20 cellular contexts compared by ENCODE assay signal in genomic region chr10:43252166-43252784, GRCh38. TPM values are rescaled to one million over a fixed set of nuclear protein-coding genes. Genes with fewer than 3 reads are reported as not detected.
DNase-seq lines count a peak whose midpoint lies in the region; ATAC-seq and TF ChIP-seq lines count a peak whose summit lies in the region.
"Had no signal": no experiment of that assay in that cellular context is flagged by ENCODE, and none has a peak within 500 bp of the region (broad histone marks: within the 10 kb centered on the region; RNA-seq: fewer than 3 reads in every experiment).

No MANE protein-coding gene starts in this region.

- H3K27ac Mint-ChIP-seq in activated CD4-positive, alpha-beta T cell treated with anti-CD3 and anti-CD28 coated beads, Interleukin-2, amount 10 ng/mL, durations not matched to agents 7 days and 5 days = no peak overlapping the region
- peak overlapping the region; percentile 91 for H3K27ac Mint-ChIP-seq in central memory CD8-positive, alpha-beta T cell (ENCODE audit: low read depth)
- H3K27ac Mint-ChIP-seq: nephron; stimulated activated memory B cell treated with anti-CD40 and anti-IgM and Interleukin-4, amounts not matched to agents 10 μg/mL and 1 μg/mL and 100 μg/mL, for 72 hours had no signal

- peak; percentile 2 for DNase-seq in activated CD4-positive, alpha-beta T cell treated with anti-CD3 and anti-CD28 coated beads, Interleukin-2, amount 10 ng/mL, durations not matched to agents 7 days and 5 days
- no peak for DNase-seq in activated CD4-positive, alpha-beta T cell treated with anti-CD3 and anti-CD28 coated beads for 48 hours
- DNase-seq in 8988T = peak; percentile 14
- peak in 1 of 2 donors; percentile 8 for DNase-seq in central memory CD8-positive, alpha-beta T cell (ENCODE audit: low spot score in 2 of 2)
- peak in 3 of 5 donors; percentile 1 to 15 (median 2) for DNase-seq in ovary
- no peak for DNase-seq in GM10248 (ENCODE audit: extremely low spot score)
- DNase-seq: activated gamma-delta T cell, erythroblast, NCI-H1105, NCI-H524 treated with DMSO at 0.1 percent for 48 hours, transverse colon had no signal

- CTCF ChIA-PET in activated CD4-positive, alpha-beta T cell treated with anti-CD3 and anti-CD28 coated beads, Interleukin-2, amount 10 ng/mL, durations not matched to agents 7 days and 5 days (lab: Charles Lee) = interaction anchor here (0.6 kb wide), 1 partner anchor 35 kb away, joined by 3 read pairs; no protein-coding TSS in a partner anchor
- CTCF ChIA-PET in GM10248 (lab: Yijun Ruan, JAX) = no interaction called here

- H3K36me3 Mint-ChIP-seq in activated CD4-positive, alpha-beta T cell treated with anti-CD3 and anti-CD28 coated beads, Interleukin-2, amount 10 ng/mL, durations not matched to agents 7 days and 5 days (ENCODE audit: low read depth) = no peaks in the 10 kb centered on the region
- no peaks in the 10 kb centered on the region for H3K36me3 Mint-ChIP-seq in central memory CD8-positive, alpha-beta T cell (ENCODE audit: insufficient read depth)
- H3K36me3 Mint-ChIP-seq: stimulated activated memory B cell treated with anti-CD40 and anti-IgM and Interleukin-4, amounts not matched to agents 10 μg/mL and 1 μg/mL and 100 μg/mL, for 72 hours had no signal

- ATAC-seq in central memory CD8-positive, alpha-beta T cell (replicated peaks; ENCODE audit: extremely low read depth, poor library complexity, severe bottlenecking) = no peak
- ATAC-seq in GM21619 (IDR thresholded peaks at IDR 0.05; ENCODE audit: unreplicated experiment) (no peak), GM19455 (IDR thresholded peaks at IDR 0.05; ENCODE audit: unreplicated experiment) (no peak)
- ATAC-seq: gastrocnemius medialis; stimulated activated memory B cell treated with anti-CD40 and anti-IgM and Interleukin-4, amounts not matched to agents 10 μg/mL and 1 μg/mL and 100 μg/mL, for 72 hours had no signal

- H3K9me3 ChIP-seq in ovary = no peaks in the 10 kb centered on the region
- H3K9me3 ChIP-seq: adrenal gland, gastrocnemius medialis, HAP-1, transverse colon had no signal

- TF ChIP-seq CTCF in ovary (IDR thresholded peaks at IDR 0.05) (no peak), GM10248 (IDR thresholded peaks at IDR 0.05; ENCODE audit: control extremely low read depth, extremely low read depth, low read depth, missing control alignments) (no peak)

- H3K27me3 ChIP-seq in ovary = no peaks in the 10 kb centered on the region
- H3K27me3 ChIP-seq: adrenal gland; BLaER1 treated with 17β-estradiol and CSF1 and Interleukin-3, amounts not matched to agents 10 nM and 100 nM; breast epithelium; gastrocnemius medialis; transverse colon had no signal

- no peak for TF ChIP-seq POLR2A in ovary (IDR thresholded peaks at IDR 0.05)

- no peak overlapping the region for H3K27ac ChIP-seq in ovary
- H3K27ac ChIP-seq: adrenal gland, breast epithelium, gastrocnemius medialis, transverse colon had no signal

- intact Hi-C loops in ovary (cut with DNase I) = no loop called here

- peaks cover 2% of the 10 kb centered on the region for H3K27me3 Mint-ChIP-seq in activated CD4-positive, alpha-beta T cell treated with anti-CD3 and anti-CD28 coated beads, Interleukin-2, amount 10 ng/mL, durations not matched to agents 7 days and 5 days
- H3K27me3 Mint-ChIP-seq in central memory CD8-positive, alpha-beta T cell = no peaks in the 10 kb centered on the region

- POLR2A ChIA-PET in activated CD4-positive, alpha-beta T cell treated with anti-CD3 and anti-CD28 coated beads, Interleukin-2, amount 10 ng/mL, durations not matched to agents 7 days and 5 days (lab: Charles Lee) = no interaction called here
- POLR2A ChIA-PET in GM10248 (lab: Yijun Ruan, JAX) = no interaction called here

- whole genome bisulfite sequencing in ovary, 3 donors = 69 to 81% (median 75%) methylated on average over 8 to 9 of the region's 9 CpGs

- no peaks in the 10 kb centered on the region for H3K36me3 ChIP-seq in ovary
- H3K36me3 ChIP-seq: adrenal gland; BLaER1 treated with 17β-estradiol and CSF1 and Interleukin-3, amounts not matched to agents 10 nM and 100 nM; breast epithelium; gastrocnemius medialis; HAP-1; transverse colon had no signal

- H3K4me3 ChIP-seq in ovary = no peak overlapping the region
- H3K4me3 ChIP-seq: adrenal gland; BLaER1 treated with 17β-estradiol and CSF1 and Interleukin-3, amounts not matched to agents 10 nM and 100 nM; breast epithelium; gastrocnemius medialis; HAP-1; transverse colon had no signal

- H3K9me3 Mint-ChIP-seq in activated CD4-positive, alpha-beta T cell treated with anti-CD3 and anti-CD28 coated beads, Interleukin-2, amount 10 ng/mL, durations not matched to agents 7 days and 5 days = no peaks in the 10 kb centered on the region
- H3K9me3 Mint-ChIP-seq in central memory CD8-positive, alpha-beta T cell = no peaks in the 10 kb centered on the region
- H3K9me3 Mint-ChIP-seq: stimulated activated memory B cell treated with anti-CD40 and anti-IgM and Interleukin-4, amounts not matched to agents 10 μg/mL and 1 μg/mL and 100 μg/mL, for 72 hours had no signal

- H3K4me3 Mint-ChIP-seq in activated CD4-positive, alpha-beta T cell treated with anti-CD3 and anti-CD28 coated beads, Interleukin-2, amount 10 ng/mL, durations not matched to agents 7 days and 5 days = no peak overlapping the region
- no peak overlapping the region for H3K4me3 Mint-ChIP-seq in central memory CD8-positive, alpha-beta T cell
- H3K4me3 Mint-ChIP-seq: nephron; stimulated activated memory B cell treated with anti-CD40 and anti-IgM and Interleukin-4, amounts not matched to agents 10 μg/mL and 1 μg/mL and 100 μg/mL, for 72 hours had no signal

- H3K4me1 Mint-ChIP-seq in activated CD4-positive, alpha-beta T cell treated with anti-CD3 and anti-CD28 coated beads, Interleukin-2, amount 10 ng/mL, durations not matched to agents 7 days and 5 days = peaks cover 8% of the 10 kb centered on the region
- H3K4me1 Mint-ChIP-seq in central memory CD8-positive, alpha-beta T cell = peaks cover 61% of the 10 kb centered on the region
- H3K4me1 Mint-ChIP-seq: nephron had no signal

- no peak for TF ChIP-seq EP300 in ovary (IDR thresholded peaks at IDR 0.05)

- no peaks in the 10 kb centered on the region for H3K4me1 ChIP-seq in ovary (ENCODE audit: insufficient read depth)
- H3K4me1 ChIP-seq: breast epithelium, gastrocnemius medialis, HAP-1, transverse colon had no signal

RNA-seq across cellular contexts. Expression of gene RASGEF1A, which starts 14.6 kb away (rescaled TPM):
- total RNA-seq in activated CD4-positive, alpha-beta T cell treated with anti-CD3 and anti-CD28 coated beads, Interleukin-2, amount 10 ng/mL, durations not matched to agents 7 days and 5 days = 1 to 10 TPM; 1.6 to 2.3 TPM
- 1 to 10 TPM in 4 of 7 donors, under 1 TPM in 3; 0.60 to 5.2 (median 1.3) TPM for total RNA-seq in ovary
- polyA plus RNA-seq in ovary = 1 to 10 TPM in 1 of 2 donors, under 1 TPM in 1; 0.92 to 2.3 TPM

Comparison
In these comparisons a context has a peak if more than half of its experiments do, and no peak if none do; other contexts are left out.
1. DNase-seq: peak in activated CD4-positive, alpha-beta T cell treated with anti-CD3 and anti-CD28 coated beads, Interleukin-2, amount 10 ng/mL, durations not matched to agents 7 days and 5 days (single experiment), 8988T (single experiment) and ovary (3 of 5); none in activated CD4-positive, alpha-beta T cell treated with anti-CD3 and anti-CD28 coated beads for 48 hours (single experiment) and GM10248 (single experiment).